ENCODE assay signal across 13 cellular contexts in the genomic region with DNA sequence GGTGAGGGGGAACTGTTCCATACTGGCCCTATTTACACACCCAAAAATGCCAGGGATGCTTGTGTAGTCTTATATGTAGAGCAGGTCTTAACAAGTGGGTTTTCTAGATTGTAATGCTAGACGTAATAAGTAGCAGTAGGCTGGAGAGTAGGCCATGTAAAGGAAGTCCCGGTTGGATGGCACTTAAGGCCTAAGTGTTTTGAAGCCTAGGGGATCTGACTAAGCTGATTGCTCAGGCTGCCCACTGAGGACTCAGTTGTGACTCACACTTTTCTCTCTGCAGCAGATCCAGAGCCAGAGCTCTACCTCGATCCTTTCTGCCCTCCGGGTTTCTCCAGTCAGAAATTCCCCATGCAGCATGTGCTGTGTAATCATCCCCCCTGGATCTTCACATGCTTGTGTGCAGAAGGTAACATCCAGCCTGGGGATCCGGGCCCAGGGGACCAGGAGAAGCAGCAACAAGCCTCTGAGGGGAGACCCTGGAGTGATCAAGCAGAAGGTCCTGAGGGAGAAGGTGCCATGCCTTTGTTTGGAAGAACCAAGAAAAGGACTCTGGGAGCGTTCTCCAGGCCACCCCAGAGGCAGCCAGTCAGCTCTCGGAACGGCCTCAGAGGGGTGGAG. TPM values are rescaled to one million over a fixed set of nuclear protein-coding genes. Genes with fewer than 3 reads are reported as not detected.
DNase-seq lines count a peak whose midpoint lies in the region; ATAC-seq, FAIRE-seq and TF ChIP-seq lines count a peak whose summit lies in the region.
"Had no signal": no experiment of that assay in that cellular context is flagged by ENCODE, and none has a peak within 500 bp of the region (broad histone marks: within the 10 kb centered on the region; RNA-seq: fewer than 3 reads in every experiment).

No MANE protein-coding gene starts in this region.

- peaks cover 30% of the 10 kb centered on the region for H3K36me3 Mint-ChIP-seq in activated naive CD8-positive, alpha-beta T cell treated with anti-CD3 and anti-CD28 coated beads, Interleukin-2, amount 50 U/mL, for 24 hours (ENCODE audit: low read depth)

- peaks cover 16% of the 10 kb centered on the region for H3K36me3 ChIP-seq in H7 (replicated peaks; ENCODE audit: control insufficient read depth, insufficient read depth, low read length)

- H3K4me3 ChIP-seq in fibroblast of mammary gland (ENCODE audit: control insufficient read depth, low read depth, low read length), result no peak overlapping the region
- H3K4me3 ChIP-seq in H7 (ENCODE audit: insufficient read depth, low read depth, low read length), result no peak overlapping the region
- H3K4me3 ChIP-seq: K562, thyroid gland had no signal

- ATAC-seq in activated naive CD8-positive, alpha-beta T cell treated with anti-CD3 and anti-CD28 coated beads, Interleukin-2, amount 50 U/mL, for 24 hours, result no peak
- ATAC-seq: activated CD4-positive, alpha-beta T cell treated with anti-CD3 and anti-CD28 coated beads for 36 hours; K562 had no signal

- H3K9me3 Mint-ChIP-seq in activated naive CD8-positive, alpha-beta T cell treated with anti-CD3 and anti-CD28 coated beads, Interleukin-2, amount 50 U/mL, for 24 hours, result no peaks in the 10 kb centered on the region

- no peak for TF ChIP-seq POLR2A in H54 (IDR thresholded peaks at IDR 0.05; ENCODE audit: low read depth, low read length)

- peak; percentile 81 for FAIRE-seq in H54 (lab: Jason Lieb, UNC)
- FAIRE-seq: K562 had no signal

- no peaks in the 10 kb centered on the region for H3K4me1 Mint-ChIP-seq in activated naive CD8-positive, alpha-beta T cell treated with anti-CD3 and anti-CD28 coated beads, Interleukin-2, amount 50 U/mL, for 24 hours
- H3K4me1 Mint-ChIP-seq: activated CD4-positive, alpha-beta T cell treated with anti-CD3 and anti-CD28 coated beads for 36 hours had no signal

- H3K27me3 ChIP-seq in H7 (ENCODE audit: control insufficient read depth, insufficient read depth, low read length), result no peaks in the 10 kb centered on the region
- H3K27me3 ChIP-seq: thyroid gland had no signal

- H3K4me3 Mint-ChIP-seq in activated naive CD8-positive, alpha-beta T cell treated with anti-CD3 and anti-CD28 coated beads, Interleukin-2, amount 50 U/mL, for 24 hours, result no peak overlapping the region
- H3K4me3 Mint-ChIP-seq: activated CD4-positive, alpha-beta T cell treated with anti-CD3 and anti-CD28 coated beads for 36 hours had no signal

- H3K27me3 Mint-ChIP-seq in activated naive CD8-positive, alpha-beta T cell treated with anti-CD3 and anti-CD28 coated beads, Interleukin-2, amount 50 U/mL, for 24 hours, result no peaks in the 10 kb centered on the region
- H3K27me3 Mint-ChIP-seq: activated CD4-positive, alpha-beta T cell treated with anti-CD3 and anti-CD28 coated beads for 36 hours had no signal

- H3K27ac Mint-ChIP-seq in activated naive CD8-positive, alpha-beta T cell treated with anti-CD3 and anti-CD28 coated beads, Interleukin-2, amount 50 U/mL, for 24 hours, result no peak overlapping the region
- H3K27ac Mint-ChIP-seq: activated CD4-positive, alpha-beta T cell treated with anti-CD3 and anti-CD28 coated beads for 36 hours had no signal

- peak; percentile 72 for DNase-seq in H54 (ENCODE audit: insufficient read length, low spot score)
- DNase-seq in SW 1271 (lab: John Stamatoyannopoulos, UW), result peak; percentile 9 to 58
- peak; percentile 86 for DNase-seq in fibroblast of mammary gland (ENCODE audit: low read depth)
- DNase-seq in stromal cell of bone marrow (ENCODE audit: low read depth), result peak; percentile 41
- DNase-seq in activated T-cell treated with anti-CD3 and anti-CD28 coated beads for 4 hours, result no peak
- DNase-seq in NCI-H345 treated with DMSO at 0.1 percent for 48 hours (lab: John Stamatoyannopoulos, UW; ENCODE audit: unreplicated experiment), result no peak
- no peak for DNase-seq in H7
- DNase-seq in activated naive CD8-positive, alpha-beta T cell treated with anti-CD3 and anti-CD28 coated beads, Interleukin-2, amount 50 U/mL, for 24 hours, result no peak
- DNase-seq: activated CD4-positive, alpha-beta T cell treated with anti-CD3 and anti-CD28 coated beads for 36 hours; DMS53; NCI-H187; thyroid gland had no signal

- TF ChIP-seq CTCF in fibroblast of mammary gland (conservative IDR thresholded peaks at IDR 0.05; ENCODE audit: control insufficient read depth, insufficient read depth, low read depth, low read length), result no peak

RNA-seq across cellular contexts. Expression of a gene that starts 26.6 kb away (rescaled TPM):
- total RNA-seq in H7 (2014; rRNA removed; shearing (Covaris generic)), result 25.5 and 29.0 TPM in 2 replicates

Comparison
In these comparisons a context has a peak if more than half of its experiments do, and no peak if none do; other contexts are left out.
1. DNase-seq: peak in H54 (single experiment), SW 1271 (2 of 2), fibroblast of mammary gland (single experiment) and stromal cell of bone marrow (single experiment); none in activated T-cell treated with anti-CD3 and anti-CD28 coated beads for 4 hours (single experiment), NCI-H345 treated with DMSO at 0.1 percent for 48 hours (single experiment), H7 (single experiment) and activated naive CD8-positive, alpha-beta T cell treated with anti-CD3 and anti-CD28 coated beads, Interleukin-2, amount 50 U/mL, for 24 hours (single experiment).